ENCODE assay signal across 29 cellular contexts in the genomic region with DNA sequence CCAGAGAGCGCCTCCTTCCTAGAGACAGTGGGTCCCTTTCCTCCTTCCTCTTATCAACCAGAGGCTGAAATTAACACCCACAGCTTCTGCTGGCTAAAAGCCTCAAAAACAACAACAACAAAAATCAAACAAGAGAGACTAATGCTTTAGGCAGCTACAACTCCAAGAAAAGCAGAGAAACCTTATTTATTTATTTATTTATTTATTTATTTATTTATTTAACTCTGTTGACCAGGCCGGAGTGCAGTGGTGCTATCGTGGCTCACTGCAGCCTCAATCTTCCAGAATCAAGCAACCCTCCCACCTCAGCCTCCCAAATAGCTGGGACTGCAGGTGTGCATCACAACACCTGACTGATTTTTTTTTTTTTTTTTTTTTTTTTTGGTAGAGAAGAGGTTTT. TPM values are rescaled to one million over a fixed set of nuclear protein-coding genes. Genes with fewer than 3 reads are reported as not detected.
"Had no signal": no experiment of that assay in that cellular context is flagged by ENCODE, and none has a peak within 500 bp of the region (broad histone marks: within the 10 kb centered on the region; RNA-seq: fewer than 3 reads in every experiment).

No MANE protein-coding gene starts in this region.

- ATAC-seq: gastrocnemius medialis, heart right ventricle, left cardiac atrium, left lung, left ventricle myocardium superior, lower lobe of right lung, mucosa of descending colon had no signal

- H3K4me1 ChIP-seq: lower lobe of right lung had no signal

- H3K27ac Mint-ChIP-seq: mesothelial cell of epicardium had no signal

- H3K27me3 ChIP-seq: dorsolateral prefrontal cortex had no signal

- DNase-seq: dermis blood vessel endothelial cell; dorsolateral prefrontal cortex; effector CD4-positive, alpha-beta T cell; effector memory CD4-positive, alpha-beta T cell; esophagus squamous epithelium; foreskin fibroblast; foreskin melanocyte; gastrocnemius medialis; glutamatergic neuron; head of caudate nucleus; heart right ventricle; hippocampal formation; left cardiac atrium; left lung; left ventricle myocardium superior; lower lobe of right lung; mesenchymal stem cell; mucosa of descending colon had no signal

- H3K36me3 Mint-ChIP-seq: mesothelial cell of epicardium had no signal

- H3K9me3 Mint-ChIP-seq: mesothelial cell of epicardium had no signal

- H3K4me3 Mint-ChIP-seq: mesothelial cell of epicardium had no signal

- H3K4me3 ChIP-seq: coronary artery, dorsolateral prefrontal cortex, esophagus squamous epithelium, gastrocnemius medialis, heart right ventricle, left lung, lower lobe of right lung, mucosa of descending colon had no signal

- H3K36me3 ChIP-seq: esophagus squamous epithelium, gastrocnemius medialis, heart right ventricle, left lung, lower lobe of right lung had no signal

- H3K9me3 ChIP-seq: esophagus squamous epithelium, gastrocnemius medialis, heart right ventricle, left lung, lower lobe of right lung, mucosa of descending colon had no signal

- H3K27ac ChIP-seq: coronary artery, dorsolateral prefrontal cortex, gastrocnemius medialis, heart right ventricle, left lung, lower lobe of right lung had no signal

RNA-seq across cellular contexts. Expression of a gene that starts 2.6 kb away (rescaled TPM):
- total RNA-seq: chondrocyte, dermis blood vessel endothelial cell, endothelial cell of umbilical vein, epithelial cell of proximal tubule, glomerular endothelial cell, heart right ventricle, kidney epithelial cell, left cardiac atrium, left ventricle myocardium superior, lower lobe of right lung, lung microvascular endothelial cell, mesenteric fat pad, mesothelial cell of epicardium, myocyte had no signal
- polyA plus RNA-seq: endothelial cell of umbilical vein, heart right ventricle, keratinocyte had no signal
